ENCODE assay signal across 26 cellular contexts in genomic region chr11:124884869-124885479, GRCh38. TPM values are rescaled to one million over a fixed set of nuclear protein-coding genes. Genes with fewer than 3 reads are reported as not detected.
"Had no signal": no experiment of that assay in that cellular context is flagged by ENCODE, and none has a peak within 500 bp of the region (broad histone marks: within the 10 kb centered on the region; RNA-seq: fewer than 3 reads in every experiment).

No MANE protein-coding gene starts in this region.

- ATAC-seq: esophagus mucosa, upper lobe of right lung had no signal

- H3K36me3 Mint-ChIP-seq: activated naive CD4-positive, alpha-beta T cell treated with anti-CD3 and anti-CD28 coated beads, Interleukin-2, amount 10 ng/mL, durations not matched to agents 7 days and 5 days; memory B cell had no signal

- H3K9me3 ChIP-seq: neutrophil, upper lobe of right lung had no signal

- H3K4me3 Mint-ChIP-seq: activated B cell treated with CpG ODN at 0.5 μM for 24 hours; activated naive CD4-positive, alpha-beta T cell treated with anti-CD3 and anti-CD28 coated beads, Interleukin-2, amount 10 ng/mL, durations not matched to agents 7 days and 5 days; dendritic cell treated with granulocyte-macrophage colony-stimulating factor and Interleukin-4, amounts not matched to agents 40 ng/mL and 50 ng/mL, for 4 days; memory B cell; nephron had no signal

- H3K4me1 Mint-ChIP-seq: activated B cell treated with CpG ODN at 0.5 μM for 24 hours, memory B cell had no signal

- H3K4me3 ChIP-seq: cardiac muscle cell, upper lobe of right lung had no signal

- H3K36me3 ChIP-seq: cardiac muscle cell, neutrophil, upper lobe of right lung had no signal

- DNase-seq: activated B cell treated with CpG ODN at 0.5 μM for 24 hours; activated CD4-positive, alpha-beta T cell treated with anti-CD3 and anti-CD28 coated beads for 4 hours; activated CD4-positive, alpha-beta T cell treated with anti-CD3 and anti-CD28 coated beads, Interleukin-2, amount 50 U/mL, for 48 hours; activated naive CD4-positive, alpha-beta T cell treated with anti-CD3 and anti-CD28 coated beads, Interleukin-2, amount 10 ng/mL, durations not matched to agents 7 days and 5 days; activated T-cell treated with anti-CD3 and anti-CD28 coated beads, Interleukin-2, amount 50 U/mL, for 48 hours; effector CD8-positive, alpha-beta T cell; foreskin melanocyte; kidney glomerular epithelial cell; stimulated activated CD4-positive, alpha-beta T cell treated with anti-CD3 and anti-CD28 coated beads, Interleukin-4, amount 100 ng/mL, for 24 hours; stimulated activated naive CD4-positive, alpha-beta T cell treated with Interleukin-2 at 50 U/mL for 16 hours; T1000; upper lobe of right lung had no signal

- H3K9me3 Mint-ChIP-seq: activated B cell treated with CpG ODN at 0.5 μM for 24 hours; activated naive CD4-positive, alpha-beta T cell treated with anti-CD3 and anti-CD28 coated beads, Interleukin-2, amount 10 ng/mL, durations not matched to agents 7 days and 5 days; dendritic cell treated with granulocyte-macrophage colony-stimulating factor and Interleukin-4, amounts not matched to agents 40 ng/mL and 50 ng/mL, for 4 days; memory B cell; nephron had no signal

- H3K27ac Mint-ChIP-seq: activated B cell treated with CpG ODN at 0.5 μM for 24 hours; dendritic cell treated with granulocyte-macrophage colony-stimulating factor and Interleukin-4, amounts not matched to agents 40 ng/mL and 50 ng/mL, for 4 days; memory B cell had no signal

- H3K4me1 ChIP-seq: parathyroid adenoma had no signal

- H3K27ac ChIP-seq: cardiac muscle cell, neutrophil, parathyroid adenoma, upper lobe of right lung had no signal

- H3K27me3 ChIP-seq: cardiac muscle cell, neutrophil, upper lobe of right lung had no signal

RNA-seq across cellular contexts. Expression of gene ROBO4, which starts 12.7 kb away (rescaled TPM):
- total RNA-seq: activated B cell treated with CpG ODN at 0.5 μM for 24 hours; activated CD8-positive, alpha-beta memory T cell treated with anti-CD3 and anti-CD28 coated beads for 36 hours; chondrocyte; T-helper 1 cell treated with Interleukin-12 subunit alpha and Interleukin-12 subunit beta and Interleukin-4 antibody, amounts not matched to agents 30 ng/mL and 1 ng/mL, for 36 hours had no signal

RNA-seq across cellular contexts. Expression of gene HEPN1, which starts 34.1 kb away (rescaled TPM):
- total RNA-seq: activated B cell treated with CpG ODN at 0.5 μM for 24 hours; activated CD8-positive, alpha-beta memory T cell treated with anti-CD3 and anti-CD28 coated beads for 36 hours; cardiac muscle cell; chondrocyte; esophagus mucosa; liver; mononuclear cell; myocyte; subcutaneous adipose tissue; T-helper 1 cell treated with Interleukin-12 subunit alpha and Interleukin-12 subunit beta and Interleukin-4 antibody, amounts not matched to agents 30 ng/mL and 1 ng/mL, for 36 hours; upper lobe of right lung had no signal

RNA-seq across cellular contexts. Expression of gene HEPACAM, which starts 50.9 kb away (rescaled TPM):
- total RNA-seq: activated B cell treated with CpG ODN at 0.5 μM for 24 hours; activated CD8-positive, alpha-beta memory T cell treated with anti-CD3 and anti-CD28 coated beads for 36 hours; chondrocyte; esophagus mucosa; myocyte; T-helper 1 cell treated with Interleukin-12 subunit alpha and Interleukin-12 subunit beta and Interleukin-4 antibody, amounts not matched to agents 30 ng/mL and 1 ng/mL, for 36 hours had no signal
